In the genomic region with DNA sequence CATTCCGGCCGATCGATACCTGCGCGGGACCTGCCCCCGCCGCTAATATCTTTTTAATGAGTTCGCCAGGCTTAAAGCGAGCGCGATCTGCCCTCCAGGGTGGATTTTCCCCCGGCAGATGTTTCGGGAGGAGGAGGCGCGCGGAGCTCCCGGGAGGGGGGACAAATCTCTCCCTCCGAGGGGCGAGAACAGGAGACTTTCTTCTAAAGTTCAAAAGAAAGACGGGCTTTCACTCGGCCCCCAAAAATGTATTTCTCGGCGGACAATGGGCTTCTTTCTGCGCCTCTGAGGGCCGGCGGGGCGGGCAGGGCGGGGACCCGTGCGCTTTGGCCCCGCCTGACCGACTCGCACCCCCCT, we compare ENCODE assay signal across 13 cellular contexts. TPM values are rescaled to one million over a fixed set of nuclear protein-coding genes. Genes with fewer than 3 reads are reported as not detected.
DNase-seq lines count a peak whose midpoint lies in the region; ATAC-seq, FAIRE-seq and TF ChIP-seq lines count a peak whose summit lies in the region.
"Had no signal": no experiment of that assay in that cellular context is flagged by ENCODE, and none has a peak within 500 bp of the region (broad histone marks: within the 10 kb centered on the region; RNA-seq: fewer than 3 reads in every experiment).

No MANE protein-coding gene starts in this region.

- H3K9me3 Mint-ChIP-seq in H9: peaks cover 0 to 13% of the 10 kb centered on the region in 2 experiments; a peak in 3 of 5 replicates
- H3K9me3 Mint-ChIP-seq: central memory CD8-positive, alpha-beta T cell had no signal

- peaks cover 3 to 7% (median 5%) of the 10 kb centered on the region in 3 experiments; a peak in 4 of 7 replicates for H3K36me3 Mint-ChIP-seq in H9 (ENCODE audit: insufficient read depth in 1 of 3, low read depth in 3 of 3)

- H3K79me2 ChIP-seq in H9 (ENCODE audit: insufficient read depth, low read length) (no peaks in the 10 kb centered on the region), keratinocyte (ENCODE audit: control insufficient read depth, insufficient read depth, low read length) (no peaks in the 10 kb centered on the region)

- no peak overlapping the region for H3K9ac ChIP-seq in H9 (ENCODE audit: extremely low read depth, insufficient read length, low read length)
- H3K9ac ChIP-seq in SK-N-MC (ENCODE audit: insufficient read length): no peak overlapping the region
- no peak overlapping the region for H3K9ac ChIP-seq in keratinocyte (ENCODE audit: control insufficient read depth, extremely low read depth, insufficient read depth, low read length)
- H3K9ac ChIP-seq in skeletal muscle satellite cell (ENCODE audit: low read depth, low read length): no peak overlapping the region

- no peak overlapping the region for H4K8ac ChIP-seq in H9 (replicated peaks; ENCODE audit: insufficient read length, low read depth, low read length)

- H3K23ac ChIP-seq in H9 (ENCODE audit: insufficient read length, low read depth, low read length): no peak overlapping the region

- 0 out of 2 replicates have a peak overlapping the region, but pooled peaks have one; percentile 30 for H3K4me3 ChIP-seq in SK-N-MC
- peak overlapping the region in 1 of 3 experiments; percentile 2 for H3K4me3 ChIP-seq in keratinocyte (ENCODE audit: control insufficient read depth in 2 of 3, extremely low read depth in 1 of 3, insufficient read depth in 2 of 3, low read depth in 1 of 3, low read length in 3 of 3)
- no peak overlapping the region for H3K4me3 ChIP-seq in skeletal muscle satellite cell (ENCODE audit: low read length)

- no peak overlapping the region for H3K27ac Mint-ChIP-seq in H9

- H3K4me1 ChIP-seq in H9 (ENCODE audit: insufficient read depth, low read length): no peaks in the 10 kb centered on the region
- no peaks in the 10 kb centered on the region for H3K4me1 ChIP-seq in keratinocyte (ENCODE audit: control insufficient read depth, extremely low read depth, insufficient read depth, low read length)
- H3K4me1 ChIP-seq in skeletal muscle satellite cell (ENCODE audit: control insufficient read depth, insufficient read depth, low read length): peaks cover 3% of the 10 kb centered on the region

- peak overlapping the region; percentile 40 to 83; a peak in 4 of 5 replicates for H3K4me3 Mint-ChIP-seq in H9

- dilution Hi-C loops in keratinocyte (cut with MboI; ENCODE audit: extremely low pct_ligation_motif_present, low sequenced_read_pairs): no loop called here

- H4K20me1 ChIP-seq in H9 (ENCODE audit: control insufficient read depth, insufficient read depth, insufficient read length): no peaks in the 10 kb centered on the region
- peaks cover 9% of the 10 kb centered on the region for H4K20me1 ChIP-seq in keratinocyte (ENCODE audit: control insufficient read depth, extremely low read depth, insufficient read depth, low read length)

- peak; percentile 32 for DNase-seq in H9
- no peak for DNase-seq in SK-N-MC (ENCODE audit: low read depth, low spot score)
- no peak for DNase-seq in keratinocyte (ENCODE audit: low read depth, low spot score)
- DNase-seq in NCI-H446 treated with DMSO at 0.1 percent for 48 hours (lab: John Stamatoyannopoulos, UW): no peak
- DNase-seq in NCI-H510A (lab: John Stamatoyannopoulos, UW): no peak
- DNase-seq: NCI-H1436 treated with DMSO at 0.1 percent for 48 hours, PC-3 had no signal

- H2BK12ac ChIP-seq in H9 (ENCODE audit: insufficient read length, low read depth, low read length): no peak overlapping the region

- no peak overlapping the region for H3K27ac ChIP-seq in H9 (ENCODE audit: insufficient read length, low read depth, low read length)
- no peak overlapping the region for H3K27ac ChIP-seq in SK-N-MC
- no peak overlapping the region for H3K27ac ChIP-seq in keratinocyte (ENCODE audit: control insufficient read depth, insufficient read depth, low read length)
- H3K27ac ChIP-seq: left lung had no signal

- H3K14ac ChIP-seq in H9 (ENCODE audit: insufficient read depth, low read length): no peak overlapping the region; the same call in 1 of the 2 replicates

- no peak overlapping the region for H4K5ac ChIP-seq in H9 (ENCODE audit: insufficient read length, low read depth, low read length)

- FAIRE-seq in keratinocyte (lab: Jason Lieb, UNC): no peak
- FAIRE-seq: GM12892 had no signal

- no CpG with 5 or more reads among the region's 33 CpGs for WGBS in H9 (ENCODE audit: extremely low coverage, insufficient read length, low lambda C conversion rate)

- H3K9me1 ChIP-seq in keratinocyte (ENCODE audit: control insufficient read depth, extremely low read depth, insufficient read depth, low read length): no peaks in the 10 kb centered on the region

- H3K18ac ChIP-seq in H9 (ENCODE audit: insufficient read length, low read depth, low read length): no peak overlapping the region

- no peak overlapping the region for H3K56ac ChIP-seq in H9 (ENCODE audit: insufficient read length, low read depth, low read length)

- no peak overlapping the region for H4K91ac ChIP-seq in H9 (ENCODE audit: insufficient read length, low read depth, low read length)

- H3K4me2 ChIP-seq in H9 (ENCODE audit: insufficient read depth, insufficient read length, low read length) (peak overlapping the region; percentile 2), keratinocyte (ENCODE audit: control insufficient read depth, extremely low read depth, insufficient read depth, low read depth, low read length) (peak overlapping the region; percentile 20), skeletal muscle satellite cell (ENCODE audit: low read length) (peak overlapping the region; percentile 79)

- peaks cover 82% of the 10 kb centered on the region for H3K27me3 ChIP-seq in H9 (ENCODE audit: insufficient read depth, low read length)
- H3K27me3 ChIP-seq in keratinocyte (ENCODE audit: control insufficient read depth, extremely low read depth, insufficient read depth, low read length): peaks cover 93% of the 10 kb centered on the region
- H3K27me3 ChIP-seq in skeletal muscle satellite cell (ENCODE audit: control insufficient read depth, insufficient read depth, low read length): peaks cover 91% of the 10 kb centered on the region

- TF ChIP-seq CTCF in H9 (conservative IDR thresholded peaks at IDR 0.05): no peak
- no peak for TF ChIP-seq CTCF in keratinocyte (optimal IDR thresholded peaks at IDR 0.05 in 1 of 3, IDR thresholded peaks at IDR 0.05 in 1 of 3, conservative IDR thresholded peaks at IDR 0.05 in 1 of 3; ENCODE audit: extremely low read depth in 1 of 3, insufficient read depth in 2 of 3, low read length in 3 of 3)

- H3K27me3 Mint-ChIP-seq in H9 (ENCODE audit: low read depth): peaks cover 100% of the 10 kb centered on the region

- H2BK15ac ChIP-seq in H9 (ENCODE audit: low read depth, low read length): no peak overlapping the region

- H3K4ac ChIP-seq in H9 (ENCODE audit: low read depth, low read length): no peak overlapping the region

- H2BK120ac ChIP-seq in H9 (ENCODE audit: low read depth, low read length, poor library complexity, severe bottlenecking): no peak overlapping the region

- H2AFZ ChIP-seq in H9 (ENCODE audit: low read length): no peak overlapping the region
- H2AFZ ChIP-seq in keratinocyte (ENCODE audit: control insufficient read depth, low read length): no peak overlapping the region

- H2AK5ac ChIP-seq in H9 (ENCODE audit: insufficient read length, low read length): no peak overlapping the region

- peaks cover 5 to 25% of the 10 kb centered on the region in 2 experiments for H3K4me1 Mint-ChIP-seq in H9

- ATAC-seq in GM18498 (IDR thresholded peaks at IDR 0.05; ENCODE audit: unreplicated experiment) (no peak), HG03139 (IDR thresholded peaks at IDR 0.05; ENCODE audit: unreplicated experiment) (no peak)
- ATAC-seq: PC-3 had no signal

- no peaks in the 10 kb centered on the region for H3K9me3 ChIP-seq in H9 (ENCODE audit: control insufficient read depth, low read depth, low read length)
- H3K9me3 ChIP-seq in SK-N-MC (ENCODE audit: low read depth, low read length): no peaks in the 10 kb centered on the region
- no peaks in the 10 kb centered on the region for H3K9me3 ChIP-seq in keratinocyte (ENCODE audit: control insufficient read depth, low read depth, low read length)
- no peaks in the 10 kb centered on the region for H3K9me3 ChIP-seq in skeletal muscle satellite cell (replicated peaks; ENCODE audit: low read length)
- H3K9me3 ChIP-seq: left lung had no signal

- H3T11ph ChIP-seq in H9 (ENCODE audit: low read length): no peak overlapping the region

- H3K23me2 ChIP-seq in H9 (ENCODE audit: insufficient read length, low read depth, low read length, poor library complexity, severe bottlenecking): peaks cover 18% of the 10 kb centered on the region

- no peak overlapping the region for H2BK5ac ChIP-seq in H9 (ENCODE audit: insufficient read length, low read length)

- H3K36me3 ChIP-seq in SK-N-MC (ENCODE audit: insufficient read depth, low read length) (no peaks in the 10 kb centered on the region), keratinocyte (ENCODE audit: control insufficient read depth in 2 of 2, extremely low read depth in 1 of 2, insufficient read depth in 2 of 2, low read length in 2 of 2) (no peaks in the 10 kb centered on the region), skeletal muscle satellite cell (ENCODE audit: insufficient read depth, low read length) (no peaks in the 10 kb centered on the region)
- H3K36me3 ChIP-seq: left lung had no signal

- no peak overlapping the region for H2BK20ac ChIP-seq in H9 (ENCODE audit: low read depth, low read length, poor library complexity, severe bottlenecking)

- H3K79me1 ChIP-seq in H9 (ENCODE audit: insufficient read depth, low read depth, low read length, poor library complexity, severe bottlenecking): no peaks in the 10 kb centered on the region

RNA-seq across cellular contexts. Expression of a gene that starts 4.1 kb away (rescaled TPM):
- total RNA-seq in H9 (2021): not detected in 2 replicates
- not detected in 3 replicates for polyA plus RNA-seq in keratinocyte
- not detected for polyA plus RNA-seq in keratinocyte (2011; ENCODE audit: low read depth)
- polyA plus RNA-seq in keratinocyte (2011; cell fraction: cytosol; rRNA removed): 0.04 TPM in 2 replicates
- not detected in 2 replicates for polyA plus RNA-seq in keratinocyte (2011; cell fraction: nucleus; rRNA removed)
- 0.11 TPM in 1 of 2 replicates, not detected in the other for polyA plus RNA-seq in keratinocyte (2012; ENCODE audit: low replicate concordance)
- not detected in 3 replicates for polyA minus RNA-seq in keratinocyte
- polyA minus RNA-seq in keratinocyte (2011; cell fraction: cytosol; rRNA and poly(A)+ RNA removed): not detected
- not detected in 2 replicates for polyA minus RNA-seq in keratinocyte (2011; cell fraction: nucleus; rRNA and poly(A)+ RNA removed)
- total RNA-seq in skeletal muscle satellite cell (2012; rRNA removed): not detected in 2 replicates
- total RNA-seq: left lung, PC-3 had no signal

RNA-seq across cellular contexts. Expression of a gene that starts 33.3 kb away (rescaled TPM):
- 92.0 and 94.5 TPM in 2 replicates for total RNA-seq in H9 (2021)
- polyA plus RNA-seq in keratinocyte: 22.1 to 37.5 TPM (median 35.9 TPM) in 3 replicates
- polyA plus RNA-seq in keratinocyte (2011; ENCODE audit: low read depth): 13.0 TPM
- 17.8 and 19.9 TPM in 2 replicates for polyA plus RNA-seq in keratinocyte (2011; cell fraction: cytosol; rRNA removed)
- polyA plus RNA-seq in keratinocyte (2011; cell fraction: nucleus; rRNA removed): 30.3 and 40.1 TPM in 2 replicates
- polyA plus RNA-seq in keratinocyte (2012; ENCODE audit: low replicate concordance): 12.1 and 26.2 TPM in 2 replicates
- polyA minus RNA-seq in keratinocyte: 12.2 to 47.6 TPM (median 19.7 TPM) in 3 replicates
- 48.7 TPM for polyA minus RNA-seq in keratinocyte (2011; cell fraction: cytosol; rRNA and poly(A)+ RNA removed)
- 8.0 and 18.8 TPM in 2 replicates for polyA minus RNA-seq in keratinocyte (2011; cell fraction: nucleus; rRNA and poly(A)+ RNA removed)
- 42.1 and 42.2 TPM in 2 replicates for total RNA-seq in skeletal muscle satellite cell (2012; rRNA removed)

Comparison
In these comparisons a context has a peak if more than half of its experiments do, and no peak if none do; other contexts are left out.
1. H3K4me2 ChIP-seq: peak in every context shown above with its lines; median percentile 79 in skeletal muscle satellite cell; 20 in keratinocyte; 2 in H9.